Comparison of ENCODE assay signal across 8 cellular contexts in genomic region chrX:55451990-55452824, GRCh38. TPM values are rescaled to one million over a fixed set of nuclear protein-coding genes. Genes with fewer than 3 reads are reported as not detected.
DNase-seq lines count a peak whose midpoint lies in the region; ATAC-seq lines count a peak whose summit lies in the region.

Gene MAGEH1 (plus strand): TSS chrX:55452127. CDS start chrX:55452375, 248 bp downstream.

- peak; percentile 97 for ATAC-seq in GM19043 (IDR thresholded peaks at IDR 0.05; ENCODE audit: low read depth, unreplicated experiment)
- ATAC-seq in HG03378 (IDR thresholded peaks at IDR 0.05; ENCODE audit: unreplicated experiment) = peak; percentile 98

- H3K9ac ChIP-seq in NT2/D1 (ENCODE audit: insufficient read length, low read depth) (peak within 1 kb of the TSS; percentile 84), endocrine pancreas (ENCODE audit: control insufficient read depth, insufficient read depth, low read length) (peak within 1 kb of the TSS; percentile 84), mesendoderm (ENCODE audit: low read length) (peak within 1 kb of the TSS; percentile 74)

- H3K9me3 ChIP-seq in NT2/D1 (ENCODE audit: insufficient read depth, low read length) = no peaks in the 10 kb centered on the region
- no peaks in the 10 kb centered on the region for H3K9me3 ChIP-seq in endocrine pancreas (ENCODE audit: control insufficient read depth, low read length)

- WGBS in mesendoderm (ENCODE audit: extremely low coverage, insufficient coverage, low lambda C conversion rate) = no CpG with 5 or more reads among the region's 42 CpGs

- DNase-seq in Ammon's horn (ENCODE audit: low spot score) = peak; percentile 96
- peak; percentile 49 for DNase-seq in NT2/D1 (ENCODE audit: low read depth, low spot score)
- DNase-seq in activated CD8-positive, alpha-beta memory T cell treated with anti-CD3 and anti-CD28 coated beads, Interleukin-2, amount 50 U/mL, for 1 hour (ENCODE audit: extremely low read depth) = peak; percentile 57
- peak; percentile 86 for DNase-seq in mesendoderm
- peak; percentile 59 for DNase-seq in stimulated activated CD8-positive, alpha-beta memory T cell treated with anti-CD3 and anti-CD28 coated beads, Interleukin-12 subunit alpha, Interleukin-12 subunit beta, amount 100 ng/mL, for 4 hours (ENCODE audit: low read depth)

- H3K18ac ChIP-seq in mesendoderm (ENCODE audit: low read length) = peak within 1 kb of the TSS; percentile 11

- H3K4me1 ChIP-seq in NT2/D1 (ENCODE audit: insufficient read depth, insufficient read length) = peaks cover 6% of the 10 kb centered on the region
- H3K4me1 ChIP-seq in endocrine pancreas (ENCODE audit: control insufficient read depth, insufficient read depth, low read length) = peaks cover 4% of the 10 kb centered on the region
- no peaks in the 10 kb centered on the region for H3K4me1 ChIP-seq in mesendoderm (ENCODE audit: control insufficient read depth, low read depth, low read length)

- H3K27ac ChIP-seq in mesendoderm (ENCODE audit: low read depth, low read length) = no peak within 1 kb of the TSS

- peak within 1 kb of the TSS; percentile 44 for H3K4me2 ChIP-seq in mesendoderm (ENCODE audit: low read length)

- no peak within 1 kb of the TSS for H2BK5ac ChIP-seq in mesendoderm (ENCODE audit: low read length)

- H3K27me3 ChIP-seq in NT2/D1 (ENCODE audit: insufficient read depth, insufficient read length) = no peaks in the 10 kb centered on the region
- H3K27me3 ChIP-seq in endocrine pancreas (ENCODE audit: control insufficient read depth, insufficient read depth, low read length) = no peaks in the 10 kb centered on the region
- H3K27me3 ChIP-seq in mesendoderm (ENCODE audit: insufficient read depth, low read length, poor library complexity) = no peaks in the 10 kb centered on the region

- H4K8ac ChIP-seq in mesendoderm (ENCODE audit: low read depth, low read length) = no peak within 1 kb of the TSS

- no peak within 1 kb of the TSS for H2BK120ac ChIP-seq in mesendoderm (ENCODE audit: low read depth, low read length)

- H3K79me1 ChIP-seq in mesendoderm (ENCODE audit: low read length) = no peaks in the 10 kb centered on the region

- H3K79me2 ChIP-seq in mesendoderm (ENCODE audit: control insufficient read depth, insufficient read depth, low read length) = no peaks in the 10 kb centered on the region

- H3K4me3 ChIP-seq in NT2/D1 (ENCODE audit: insufficient read length, low read depth) (peak within 1 kb of the TSS; percentile 72), endocrine pancreas (ENCODE audit: control insufficient read depth, insufficient read depth, low read length) (peak within 1 kb of the TSS; percentile 76), mesendoderm (ENCODE audit: low read length) (peak within 1 kb of the TSS; percentile 70)

- no peak within 1 kb of the TSS for H2AK5ac ChIP-seq in mesendoderm (ENCODE audit: low read length)

- no peak within 1 kb of the TSS for H2BK15ac ChIP-seq in mesendoderm (replicated peaks; ENCODE audit: low read depth)

- peak within 1 kb of the TSS; percentile 70 for H3K4ac ChIP-seq in mesendoderm (ENCODE audit: low read depth, low read length)

- no peak within 1 kb of the TSS for H4K5ac ChIP-seq in mesendoderm (ENCODE audit: low read length)

- H3K23ac ChIP-seq in mesendoderm (ENCODE audit: low read length) = no peak within 1 kb of the TSS

- H3K36me3 ChIP-seq in NT2/D1 (ENCODE audit: insufficient read depth, insufficient read length, low read length) (no peaks in the 10 kb centered on the region), endocrine pancreas (ENCODE audit: control insufficient read depth, insufficient read depth, low read length) (no peaks in the 10 kb centered on the region), mesendoderm (ENCODE audit: control insufficient read depth, insufficient read depth, low read length) (no peaks in the 10 kb centered on the region)

- peak within 1 kb of the TSS; percentile 85 for H3K56ac ChIP-seq in mesendoderm (ENCODE audit: low read length)

RNA-seq across cellular contexts. Expression of gene MAGEH1, which starts in this region (rescaled TPM):
- polyA plus RNA-seq in mesendoderm (2013, experiment 1 of 2) = 13.0 TPM
- polyA plus RNA-seq in mesendoderm (2013, experiment 2 of 2) = 12.3 TPM
